Comparison of ENCODE assay signal across 23 cellular contexts in genomic region chr2:202105025-202105424, GRCh38. TPM values are rescaled to one million over a fixed set of nuclear protein-coding genes. Genes with fewer than 3 reads are reported as not detected.
DNase-seq lines count a peak whose midpoint lies in the region; ATAC-seq, FAIRE-seq and TF ChIP-seq lines count a peak whose summit lies in the region.
"Had no signal": no experiment of that assay in that cellular context is flagged by ENCODE, and none has a peak within 500 bp of the region (broad histone marks: within the 10 kb centered on the region; RNA-seq: fewer than 3 reads in every experiment).

No MANE protein-coding gene starts in this region.

- H3K9me1 ChIP-seq in IMR-90 (ENCODE audit: insufficient read depth, low read length) = no peaks in the 10 kb centered on the region

- H3K4me1 Mint-ChIP-seq in neural progenitor cell = peaks cover 33% of the 10 kb centered on the region
- H3K4me1 Mint-ChIP-seq: CD8-positive, alpha-beta memory T cell had no signal

- H3F3A ChIP-seq in neural progenitor cell (ENCODE audit: low read depth) = peaks cover 18% of the 10 kb centered on the region

- no peak overlapping the region for H2BK120ac ChIP-seq in IMR-90 (ENCODE audit: low read depth, low read length)
- H2BK120ac ChIP-seq in H1 (replicated peaks; ENCODE audit: low read depth, low read length) = no peak overlapping the region

- H4K8ac ChIP-seq in IMR-90 (ENCODE audit: low read depth in 2 of 2, low read length in 2 of 2) = no peak overlapping the region
- no peak overlapping the region for H4K8ac ChIP-seq in H1 (ENCODE audit: extremely low read depth, insufficient read depth, low read length)

- H3K4me3 ChIP-seq in HepG2 (replicated peaks in 1 of 3; ENCODE audit: insufficient read depth in 1 of 3, low read depth in 2 of 3, low read length in 3 of 3) (no peak overlapping the region), right lobe of liver (no peak overlapping the region), IMR-90 (ENCODE audit: insufficient read depth, low read depth, low read length) (no peak overlapping the region), H1 (ENCODE audit: extremely low read depth in 1 of 4, insufficient read depth in 2 of 4, low read depth in 3 of 4, low read length in 4 of 4) (no peak overlapping the region), neural progenitor cell (no peak overlapping the region)
- H3K4me3 ChIP-seq: BLaER1 treated with 17β-estradiol and CSF1 and Interleukin-3, amounts not matched to agents 10 nM and 100 nM had no signal

- H2BK5ac ChIP-seq in IMR-90 (ENCODE audit: low read depth, low read length, poor library complexity, severe bottlenecking) (no peak overlapping the region), H1 (ENCODE audit: low read depth, low read length) (no peak overlapping the region)

- CTCF ChIA-PET in HepG2 (lab: Yijun Ruan, JAX; ENCODE audit: low intra/inter-chr PET ratio, low total read pairs) (interaction anchor here (0.7 to 2.0 kb wide), 2 partner anchors 72 to 245 kb away, joined by 3 to 27 read pairs; no protein-coding TSS in a partner anchor), IMR-90 (lab: Yijun Ruan, JAX) (interaction anchor here (1.0 to 1.3 kb wide), 2 partner anchors 11 to 13 kb away, joined by 3 to 4 read pairs; no protein-coding TSS in a partner anchor), H1 (lab: Charles Lee; ENCODE audit: partially characterized antibody) (interaction anchor here (0.6 to 5.8 kb wide), 17 partner anchors 9 to 245 kb away, joined by 3 to 43 read pairs (median 5); partner anchors contain the start of gene KIAA2012)

- H3K36me3 ChIP-seq in HepG2 (replicated peaks in 1 of 2; ENCODE audit: control insufficient read depth in 1 of 2, insufficient read depth in 2 of 2, low read length in 2 of 2) = no peaks in the 10 kb centered on the region
- H3K36me3 ChIP-seq in right lobe of liver = no peaks in the 10 kb centered on the region
- H3K36me3 ChIP-seq in IMR-90 (ENCODE audit: control insufficient read depth, insufficient read depth, low read length) = no peaks in the 10 kb centered on the region
- no peaks in the 10 kb centered on the region for H3K36me3 ChIP-seq in H1 (ENCODE audit: control insufficient read depth in 2 of 4, insufficient read depth in 4 of 4, low read length in 3 of 4)
- no peaks in the 10 kb centered on the region for H3K36me3 ChIP-seq in neural progenitor cell
- H3K36me3 ChIP-seq: BE2C; BLaER1 treated with 17β-estradiol and CSF1 and Interleukin-3, amounts not matched to agents 10 nM and 100 nM had no signal

- H3K56ac ChIP-seq in IMR-90 (ENCODE audit: extremely low read depth, insufficient read depth, low read length) = no peak overlapping the region
- no peak overlapping the region for H3K56ac ChIP-seq in H1 (replicated peaks; ENCODE audit: insufficient read length, low read depth, low read length)

- FAIRE-seq in HepG2 (lab: Jason Lieb, UNC) (no peak), H1 (lab: Jason Lieb, UNC) (no peak)
- FAIRE-seq: A204.1, GM12891, GM18507 had no signal

- no peak overlapping the region for H3K27ac ChIP-seq in HepG2 (ENCODE audit: extremely low read length, insufficient read depth, low read length)
- no peak overlapping the region for H3K27ac ChIP-seq in right lobe of liver
- no peak overlapping the region for H3K27ac ChIP-seq in IMR-90 (ENCODE audit: insufficient read depth, low read length)
- H3K27ac ChIP-seq in H1 (ENCODE audit: low read depth, low read length) = no peak overlapping the region
- H3K27ac ChIP-seq in neural progenitor cell = no peak overlapping the region
- H3K27ac ChIP-seq: 22Rv1; BLaER1 treated with 17β-estradiol and CSF1 and Interleukin-3, amounts not matched to agents 10 nM and 100 nM had no signal

- H3K27ac Mint-ChIP-seq in neural progenitor cell = no peak overlapping the region
- H3K27ac Mint-ChIP-seq: CD14-positive monocyte; CD4-positive, alpha-beta T cell; H9 had no signal

- H4K5ac ChIP-seq in IMR-90 (ENCODE audit: low read depth, low read length) (no peak overlapping the region), H1 (ENCODE audit: insufficient read length, low read depth, low read length) (no peak overlapping the region)

- H3K4ac ChIP-seq in IMR-90 (ENCODE audit: low read depth, low read length) (no peak overlapping the region), H1 (replicated peaks; ENCODE audit: insufficient read length, low read depth, low read length) (no peak overlapping the region)

- intact Hi-C loops in HepG2 (cut with micrococcal nuclease; ENCODE audit: unreplicated experiment) (loop anchor here (2.0 kb wide), 1 partner anchor 244 kb away; no protein-coding TSS in a partner anchor), right lobe of liver (cut with DNase I) (no loop called here), IMR-90 (cut with micrococcal nuclease) (no loop called here), left cardiac atrium (cut with DNase I) (no loop called here)

- peak overlapping the region; percentile 23; the same call in 1 of the 3 replicates for H2BK15ac ChIP-seq in IMR-90 (ENCODE audit: low read depth, low read length)
- H2BK15ac ChIP-seq in H1 (ENCODE audit: low read length) = no peak overlapping the region

- peaks cover 0 to 8% of the 10 kb centered on the region in 2 experiments; a peak in 1 of 5 replicates for H3K27me3 ChIP-seq in HepG2 (ENCODE audit: control insufficient read depth in 1 of 2, insufficient read depth in 2 of 2, low read length in 2 of 2)
- H3K27me3 ChIP-seq in right lobe of liver = no peaks in the 10 kb centered on the region
- H3K27me3 ChIP-seq in IMR-90 (ENCODE audit: control insufficient read depth, insufficient read depth, low read length) = no peaks in the 10 kb centered on the region
- no peaks in the 10 kb centered on the region for H3K27me3 ChIP-seq in H1 (replicated peaks in 1 of 4; ENCODE audit: control insufficient read depth in 3 of 4, extremely low read depth in 1 of 4, insufficient read depth in 3 of 4, low read length in 3 of 4)
- H3K27me3 ChIP-seq in neural progenitor cell = peaks cover 5% of the 10 kb centered on the region
- H3K27me3 ChIP-seq: BE2C; BLaER1 treated with 17β-estradiol and CSF1 and Interleukin-3, amounts not matched to agents 10 nM and 100 nM had no signal

- POLR2A ChIA-PET in HepG2 (lab: Yijun Ruan, JAX) (no interaction called here), IMR-90 (lab: Charles Lee; ENCODE audit: unreplicated experiment) (no interaction called here), H1 (lab: Charles Lee; ENCODE audit: partially characterized antibody) (no interaction called here)

- TF ChIP-seq POLR2A in HepG2 (IDR thresholded peaks at IDR 0.05; ENCODE audit: insufficient read depth in 1 of 2, low read depth in 2 of 2, low read length in 2 of 2) = no peak
- no peak for TF ChIP-seq POLR2A in right lobe of liver (IDR thresholded peaks at IDR 0.05)
- no peak for TF ChIP-seq POLR2A in IMR-90 (IDR thresholded peaks at IDR 0.05; ENCODE audit: low read depth, low read length)
- no peak for TF ChIP-seq POLR2A in H1 (IDR thresholded peaks at IDR 0.05; ENCODE audit: control extremely low read depth in 1 of 2, low read depth in 2 of 2, low read length in 2 of 2)

- H2AFZ ChIP-seq in HepG2 (ENCODE audit: low read length) (no peak overlapping the region), IMR-90 (replicated peaks; ENCODE audit: low read length, poor library complexity) (no peak overlapping the region), H1 (ENCODE audit: low read length) (0 out of 2 replicates have a peak overlapping the region, but pooled peaks have one; percentile 1), neural progenitor cell (replicated peaks) (peak overlapping the region; percentile 74)

- dilution Hi-C loops in IMR-90 (cut with HindIII; ENCODE audit: low sequenced_read_pairs, unreplicated experiment) = no loop called here

- no peak overlapping the region for H2AK5ac ChIP-seq in IMR-90 (ENCODE audit: low read depth, low read length)
- no peak overlapping the region for H2AK5ac ChIP-seq in H1 (ENCODE audit: low read depth, low read length)

- no peak overlapping the region for H2BK20ac ChIP-seq in IMR-90 (ENCODE audit: low read depth, low read length)
- no peak overlapping the region for H2BK20ac ChIP-seq in H1 (ENCODE audit: low read length)

- TF ChIP-seq EP300 in HepG2 (IDR thresholded peaks at IDR 0.05; ENCODE audit: low read depth in 2 of 2, low read length in 2 of 2) (no peak), HepG2 (CRISPR knock-in tag; IDR thresholded peaks at IDR 0.05; ENCODE audit: borderline replicate concordance) (no peak), H1 (IDR thresholded peaks at IDR 0.05; ENCODE audit: borderline replicate concordance in 1 of 2, low read depth in 2 of 2, low read length in 2 of 2) (no peak)

- H4K20me1 ChIP-seq in HepG2 (ENCODE audit: insufficient read depth, low read length) (no peaks in the 10 kb centered on the region), IMR-90 (ENCODE audit: insufficient read depth, low read length) (no peaks in the 10 kb centered on the region), H1 (replicated peaks in 1 of 2; ENCODE audit: control insufficient read depth in 1 of 2, insufficient read depth in 2 of 2, low read length in 2 of 2) (no peaks in the 10 kb centered on the region), neural progenitor cell (ENCODE audit: low read depth) (no peaks in the 10 kb centered on the region)
- H4K20me1 ChIP-seq: BLaER1 treated with 17β-estradiol and CSF1 and Interleukin-3, amounts not matched to agents 10 nM and 100 nM had no signal

- 0 out of 2 replicates have a peak overlapping the region, but pooled peaks have one; percentile 43 for H2BK12ac ChIP-seq in H1 (ENCODE audit: low read depth, low read length)

- H3K4me3 Mint-ChIP-seq in neural progenitor cell = no peak overlapping the region
- H3K4me3 Mint-ChIP-seq: CD14-positive monocyte; CD4-positive, alpha-beta T cell; CD8-positive, alpha-beta memory T cell; H9 had no signal

- no peaks in the 10 kb centered on the region for H3K9me3 Mint-ChIP-seq in neural progenitor cell
- H3K9me3 Mint-ChIP-seq: CD14-positive monocyte; CD4-positive, alpha-beta T cell; CD8-positive, alpha-beta memory T cell had no signal

- H3K14ac ChIP-seq in IMR-90 (replicated peaks; ENCODE audit: low read depth, low read length) = no peak overlapping the region
- no peak overlapping the region for H3K14ac ChIP-seq in H1 (ENCODE audit: insufficient read length)

- H4K91ac ChIP-seq in IMR-90 (ENCODE audit: insufficient read depth, low read depth, low read length) (peak overlapping the region; percentile 35; the same call in 1 of the 2 replicates), H1 (replicated peaks; ENCODE audit: insufficient read length, low read length) (no peak overlapping the region)

- peaks cover 6% of the 10 kb centered on the region for H3K27me3 Mint-ChIP-seq in neural progenitor cell (ENCODE audit: insufficient read depth, low read depth)

- ATAC-seq in HepG2 (no peak), right lobe of liver (no peak), IMR-90 (ENCODE audit: low read depth) (no peak), left cardiac atrium (no peak)

- H3K79me1 ChIP-seq in IMR-90 (ENCODE audit: low read depth in 1 of 2, low read length in 2 of 2) = no peaks in the 10 kb centered on the region
- no peaks in the 10 kb centered on the region for H3K79me1 ChIP-seq in H1 (ENCODE audit: low read depth, low read length)

- TF ChIP-seq CTCF in HepG2 (CRISPR knock-in tag; IDR thresholded peaks at IDR 0.05) = no peak
- TF ChIP-seq CTCF in right lobe of liver (IDR thresholded peaks at IDR 0.05) = no peak
- TF ChIP-seq CTCF in IMR-90 (conservative IDR thresholded peaks at IDR 0.05; ENCODE audit: low read depth, low read length) = no peak
- TF ChIP-seq CTCF in H1 (IDR thresholded peaks at IDR 0.05; ENCODE audit: control extremely low read depth in 1 of 3, insufficient read depth in 1 of 3, low read depth in 1 of 3, low read length in 3 of 3) = no peak
- no peak for TF ChIP-seq CTCF in neural progenitor cell (IDR thresholded peaks at IDR 0.05)

- no peak overlapping the region for H2AK9ac ChIP-seq in IMR-90 (replicated peaks; ENCODE audit: low read depth, low read length, poor library complexity)

- TF ChIP-seq RAD21 in HepG2 (CRISPR knock-in tag; IDR thresholded peaks at IDR 0.05) (no peak), IMR-90 (IDR thresholded peaks at IDR 0.05; ENCODE audit: low read length) (no peak), H1 (IDR thresholded peaks at IDR 0.05 in 1 of 2, conservative IDR thresholded peaks at IDR 0.05 in 1 of 2; ENCODE audit: low read depth in 2 of 2, low read length in 2 of 2) (no peak)

- H3K4me2 ChIP-seq in HepG2 (ENCODE audit: low read depth, low read length) (no peak overlapping the region), IMR-90 (ENCODE audit: low read depth, low read length) (no peak overlapping the region), H1 (ENCODE audit: insufficient read depth in 1 of 2, low read depth in 2 of 2, low read length in 2 of 2) (no peak overlapping the region), neural progenitor cell (no peak overlapping the region)
- H3K4me2 ChIP-seq: BLaER1 treated with 17β-estradiol and CSF1 and Interleukin-3, amounts not matched to agents 10 nM and 100 nM had no signal

- H3K23ac ChIP-seq in IMR-90 (ENCODE audit: low read depth, low read length) (no peak overlapping the region), H1 (ENCODE audit: insufficient read length) (no peak overlapping the region)

- no peaks in the 10 kb centered on the region for H3K79me2 ChIP-seq in HepG2 (ENCODE audit: insufficient read depth, low read length)
- H3K79me2 ChIP-seq in H1 (ENCODE audit: control insufficient read depth in 1 of 2, insufficient read depth in 2 of 2, low read length in 2 of 2) = no peaks in the 10 kb centered on the region
- H3K79me2 ChIP-seq in neural progenitor cell (ENCODE audit: low read depth) = no peaks in the 10 kb centered on the region

- H3K36me3 Mint-ChIP-seq in neural progenitor cell = no peaks in the 10 kb centered on the region
- H3K36me3 Mint-ChIP-seq: CD14-positive monocyte; CD8-positive, alpha-beta memory T cell had no signal

- no peaks in the 10 kb centered on the region for H3K9me3 ChIP-seq in HepG2 (ENCODE audit: low read length)
- H3K9me3 ChIP-seq in right lobe of liver = no peaks in the 10 kb centered on the region
- H3K9me3 ChIP-seq in IMR-90 (ENCODE audit: control insufficient read depth, insufficient read depth, low read length) = no peaks in the 10 kb centered on the region
- H3K9me3 ChIP-seq in H1 (ENCODE audit: insufficient read depth in 2 of 2, low read depth in 1 of 2, low read length in 1 of 2) = no peaks in the 10 kb centered on the region
- no peaks in the 10 kb centered on the region for H3K9me3 ChIP-seq in neural progenitor cell (ENCODE audit: low read depth)
- H3K9me3 ChIP-seq: BE2C; BLaER1 treated with 17β-estradiol and CSF1 and Interleukin-3, amounts not matched to agents 10 nM and 100 nM had no signal

- no peaks in the 10 kb centered on the region; the same call in 1 of the 2 replicates for H3K23me2 ChIP-seq in H1 (ENCODE audit: low read depth, low read length)

- DNase-seq in HepG2 (ENCODE audit: low spot score) = no peak
- DNase-seq in right lobe of liver = no peak
- no peak for DNase-seq in IMR-90
- DNase-seq in H1 (ENCODE audit: low read depth in 1 of 2, low spot score in 2 of 2) = no peak
- DNase-seq in neural progenitor cell (ENCODE audit: low spot score) = no peak
- DNase-seq in left cardiac atrium = no peak
- DNase-seq in NCI-H146 (lab: John Stamatoyannopoulos, UW) = no peak
- no peak for DNase-seq in NCI-H446 (lab: John Stamatoyannopoulos, UW)
- DNase-seq: CD4-positive, alpha-beta T cell; CD8-positive, alpha-beta memory T cell; DMS79 treated with DMSO at 0.1 percent for 48 hours; GF-D8 had no signal

- H3K18ac ChIP-seq in IMR-90 (ENCODE audit: low read depth, low read length) (no peak overlapping the region), H1 (ENCODE audit: extremely low read depth, low read length) (no peak overlapping the region; the same call in 1 of the 2 replicates)

- H3K4me1 ChIP-seq in HepG2 (ENCODE audit: insufficient read depth, low read length) (no peaks in the 10 kb centered on the region), right lobe of liver (peaks cover 0 to 9% (median 0%) of the 10 kb centered on the region in 4 donors), IMR-90 (ENCODE audit: control insufficient read depth, insufficient read depth, low read length) (peaks cover 11% of the 10 kb centered on the region), H1 (replicated peaks in 1 of 4; ENCODE audit: control insufficient read depth in 3 of 4, insufficient read depth in 4 of 4, low read length in 3 of 4) (peaks cover 0 to 12% (median 5%) of the 10 kb centered on the region in 4 experiments; a peak in 6 of 7 replicates), neural progenitor cell (peaks cover 7% of the 10 kb centered on the region)

- no peak overlapping the region for H3K9ac ChIP-seq in HepG2 (ENCODE audit: insufficient read depth, low read depth, low read length)
- H3K9ac ChIP-seq in IMR-90 (ENCODE audit: low read depth, low read length) = no peak overlapping the region
- no peak overlapping the region for H3K9ac ChIP-seq in H1 (replicated peaks in 1 of 4; ENCODE audit: extremely low read depth in 1 of 4, low read depth in 3 of 4, low read length in 3 of 4)
- no peak overlapping the region for H3K9ac ChIP-seq in neural progenitor cell
- H3K9ac ChIP-seq: BLaER1 treated with 17β-estradiol and CSF1 and Interleukin-3, amounts not matched to agents 10 nM and 100 nM had no signal

- BruUV-seq in HepG2 (replicated peaks; lab: Mats Ljungman, UMichigan) = no TSS peak
- BruUV-seq in IMR-90 (replicated peaks; lab: Mats Ljungman, UMichigan) = no TSS peak

- in situ Hi-C loops in HepG2 (cut with HindIII; ENCODE audit: extremely low pct_ligation_motif_present, low pct_unique_long_range_greater_than_20kb) = no loop called here
- in situ Hi-C loops in IMR-90 (cut with MboI; ENCODE audit: low sequenced_read_pairs) = no loop called here

RNA-seq across cellular contexts. Expression of gene KIAA2012, which starts 32.0 kb away (rescaled TPM):
- total RNA-seq in HepG2 (2016; rRNA removed; fragmentation: Illumina TruSeq; extraction: Trizol) (not detected in 2 replicates), right lobe of liver (under 1 TPM; 0.11 to 0.56 (median 0.43) TPM), IMR-90 (2012; rRNA removed) (under 0.01 TPM in 2 replicates), neural progenitor cell (ENCODE audit: low replicate concordance) (not detected in 2 replicates), left cardiac atrium (not detected)
- total RNA-seq in HepG2 (2016; cell fraction: cytosol; rRNA removed; fragmentation: Illumina TruSeq; extraction: Trizol; ENCODE audit: low read depth) = not detected in 2 replicates
- total RNA-seq in HepG2 (2016; cell fraction: insoluble cytoplasmic fraction; rRNA removed; fragmentation: Illumina TruSeq; extraction: Trizol) = not detected in 2 replicates
- not detected in 2 replicates for total RNA-seq in HepG2 (2016; cell fraction: membrane; rRNA removed; fragmentation: Illumina TruSeq; extraction: Trizol)
- not detected in 2 replicates for total RNA-seq in HepG2 (2016; cell fraction: nucleus; rRNA removed; fragmentation: Illumina TruSeq; extraction: Trizol)
- polyA plus RNA-seq in HepG2 (2011; rRNA removed) (not detected in 2 replicates), IMR-90 (2012; rRNA removed) (0.04 and 0.09 TPM in 2 replicates), H1 (2011; rRNA removed) (0.02 TPM in 1 of 2 replicates, not detected in the other)
- polyA plus RNA-seq in HepG2 (2011; cell fraction: cytosol; rRNA removed) = not detected in 2 replicates
- polyA plus RNA-seq in HepG2 (2011; cell fraction: nucleus; rRNA removed) = not detected in 2 replicates
- not detected in 2 replicates for polyA plus RNA-seq in HepG2 (2012)
- not detected in 2 replicates for polyA plus RNA-seq in HepG2 (2016; cell fraction: cytosol; fragmentation: Illumina TruSeq; extraction: Trizol; ENCODE audit: low read depth)
- not detected in 2 replicates for polyA plus RNA-seq in HepG2 (2016; cell fraction: insoluble cytoplasmic fraction; fragmentation: Illumina TruSeq; extraction: Trizol; ENCODE audit: low read depth)
- not detected in 2 replicates for polyA plus RNA-seq in HepG2 (2016; cell fraction: membrane; fragmentation: Illumina TruSeq; extraction: Trizol; ENCODE audit: low read depth)
- polyA plus RNA-seq in HepG2 (2016; cell fraction: nucleus; fragmentation: Illumina TruSeq; extraction: Trizol; ENCODE audit: insufficient read depth, low read depth) = not detected in 2 replicates
- not detected in 2 replicates for polyA minus RNA-seq in HepG2 (2011; rRNA and poly(A)+ RNA removed; ENCODE audit: low replicate concordance)
- not detected in 2 replicates for polyA minus RNA-seq in HepG2 (2011; cell fraction: cytosol; rRNA and poly(A)+ RNA removed)
- polyA minus RNA-seq in HepG2 (2011; cell fraction: nucleus; rRNA and poly(A)+ RNA removed) = not detected in 2 replicates
- polyA plus RNA-seq in IMR-90 (2012; cell fraction: cytosol; rRNA removed) = 0.04 and 0.05 TPM in 2 replicates
- 0.61 and 1.0 TPM in 2 replicates for polyA plus RNA-seq in IMR-90 (2012; cell fraction: nucleus; rRNA removed; ENCODE audit: low replicate concordance)
- total RNA-seq in H1 (2021; fragmentation: NEBNext Ultra II Directional; extraction: Animal tissue kit (Norgen Biotek cat#: 25700)) = not detected in 2 replicates
- polyA plus RNA-seq in H1 (2011; cell fraction: cytosol; rRNA removed) = not detected
- not detected for polyA plus RNA-seq in H1 (2011; cell fraction: nucleus; rRNA removed)
- polyA plus RNA-seq in H1 (2012, experiment 1 of 2) = not detected in 4 replicates
- polyA plus RNA-seq in H1 (2012, experiment 2 of 2) = not detected
- not detected for polyA plus RNA-seq in H1 (2013, experiment 1 of 2)
- not detected for polyA plus RNA-seq in H1 (2013, experiment 2 of 2)
- not detected in 2 replicates for polyA minus RNA-seq in H1 (2011; rRNA and poly(A)+ RNA removed)
- not detected for polyA minus RNA-seq in H1 (2011; cell fraction: cytosol; rRNA and poly(A)+ RNA removed)
- not detected for polyA minus RNA-seq in H1 (2011; cell fraction: nucleus; rRNA and poly(A)+ RNA removed)
- total RNA-seq: CD4-positive, alpha-beta T cell; CD8-positive, alpha-beta memory T cell; Daoy; G401; H4; H9 had no signal
- polyA plus RNA-seq: CD14-positive monocyte; CD8-positive, alpha-beta memory T cell had no signal

Comparison
In these comparisons a context has a peak if more than half of its experiments do, and no peak if none do; other contexts are left out.
1. H2AFZ ChIP-seq: peak in H1 (single experiment) and neural progenitor cell (single experiment); none in HepG2 (single experiment) and IMR-90 (single experiment).